In the genomic region with DNA sequence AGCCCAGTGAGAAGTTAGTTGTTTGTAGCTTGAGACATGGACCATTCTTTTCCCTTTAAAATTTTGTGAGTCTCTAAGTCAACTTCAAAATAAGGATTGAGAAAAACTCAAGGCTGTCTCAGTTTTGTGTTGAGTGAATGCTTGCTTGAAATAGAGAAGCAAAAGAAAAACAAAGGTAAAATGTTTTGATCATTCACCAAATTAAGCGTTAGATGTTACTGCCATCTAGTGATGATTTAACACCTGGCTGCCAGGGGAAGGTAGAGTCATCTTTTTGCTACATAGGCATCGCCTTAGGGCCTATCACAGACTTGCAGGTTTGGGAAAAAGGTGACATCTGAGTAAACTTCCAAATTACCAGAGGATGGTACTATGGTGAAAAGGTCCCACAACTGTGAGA, we compare ENCODE assay signal across 11 cellular contexts.
A peak's percentile ranks its signal among the peaks of the same experiment; 100 is the strongest.
DNase-seq lines count a peak whose midpoint lies in the region; ATAC-seq and TF ChIP-seq lines count a peak whose summit lies in the region.
"Had no signal": no experiment of that assay in that cellular context is flagged by ENCODE, and none has a peak within 500 bp of the region (broad histone marks: within the 10 kb centered on the region; RNA-seq: fewer than 3 reads in every experiment).

No MANE protein-coding gene starts in this region.

- POLR2A ChIA-PET in activated CD8-positive, alpha-beta T cell treated with anti-CD3 and anti-CD28 coated beads for 36 hours (lab: Charles Lee): interaction anchor here (0.6 kb wide), 1 partner anchor 26 kb away, joined by 3 read pairs; no protein-coding TSS in a partner anchor
- POLR2A ChIA-PET in activated CD8-positive, alpha-beta T cell treated with anti-CD3 and anti-CD28 coated beads, Interleukin-2, amount 10 ng/mL, durations not matched to agents 7 days and 5 days (lab: Charles Lee): no interaction called here

- no peaks in the 10 kb centered on the region for H3K27me3 ChIP-seq in smooth muscle cell (ENCODE audit: low read depth)
- H3K27me3 ChIP-seq: BLaER1 had no signal

- intact Hi-C loops in activated CD8-positive, alpha-beta T cell treated with anti-CD3 and anti-CD28 coated beads for 36 hours (cut with micrococcal nuclease): no loop called here

- H4K20me1 ChIP-seq in smooth muscle cell (ENCODE audit: low read depth): no peaks in the 10 kb centered on the region
- H4K20me1 ChIP-seq: BLaER1 had no signal

- H3K9me3 Mint-ChIP-seq in activated CD8-positive, alpha-beta T cell treated with anti-CD3 and anti-CD28 coated beads for 36 hours: peaks cover 5% of the 10 kb centered on the region
- no peaks in the 10 kb centered on the region for H3K9me3 Mint-ChIP-seq in activated CD8-positive, alpha-beta T cell treated with anti-CD3 and anti-CD28 coated beads, Interleukin-2, amount 10 ng/mL, durations not matched to agents 7 days and 5 days (ENCODE audit: insufficient read depth)

- H3K36me3 Mint-ChIP-seq in activated CD8-positive, alpha-beta T cell treated with anti-CD3 and anti-CD28 coated beads for 36 hours (ENCODE audit: low read depth): no peaks in the 10 kb centered on the region
- H3K36me3 Mint-ChIP-seq in activated CD8-positive, alpha-beta T cell treated with anti-CD3 and anti-CD28 coated beads, Interleukin-2, amount 10 ng/mL, durations not matched to agents 7 days and 5 days (ENCODE audit: low read depth): no peaks in the 10 kb centered on the region
- H3K36me3 Mint-ChIP-seq: memory B cell had no signal

- H3K4me2 ChIP-seq in smooth muscle cell: no peak overlapping the region
- H3K4me2 ChIP-seq: BLaER1 had no signal

- H3K36me3 ChIP-seq in smooth muscle cell (ENCODE audit: low read depth): no peaks in the 10 kb centered on the region
- H3K36me3 ChIP-seq: BLaER1 had no signal

- no peaks in the 10 kb centered on the region for H3K9me3 ChIP-seq in smooth muscle cell (replicated peaks; ENCODE audit: low read depth)

- H3K27ac ChIP-seq in smooth muscle cell (ENCODE audit: low read depth): no peak overlapping the region
- H3K27ac ChIP-seq: BLaER1 had no signal

- no peak for DNase-seq in activated CD8-positive, alpha-beta T cell treated with anti-CD3 and anti-CD28 coated beads for 36 hours
- no peak for DNase-seq in activated CD8-positive, alpha-beta T cell treated with anti-CD3 and anti-CD28 coated beads, Interleukin-2, amount 10 ng/mL, durations not matched to agents 7 days and 5 days
- peak; percentile 39 for DNase-seq in NCI-H1694 treated with DMSO at 0.1 percent for 48 hours (lab: John Stamatoyannopoulos, UW)
- peak; percentile 8 for DNase-seq in choroid plexus epithelial cell (ENCODE audit: low read depth)
- DNase-seq in smooth muscle cell (lab: John Stamatoyannopoulos, UW; ENCODE audit: unreplicated experiment): no peak
- DNase-seq in NCI-H446 (lab: John Stamatoyannopoulos, UW): no peak
- DNase-seq in effector CD4-positive, alpha-beta T cell: no peak
- no peak for DNase-seq in stimulated activated CD4-positive, alpha-beta T cell treated with anti-CD3 and anti-CD28 coated beads, Interleukin-2, amount 100 ng/mL, for 48 hours
- DNase-seq: stimulated activated CD4-positive, alpha-beta T cell treated with anti-CD3 and anti-CD28 coated beads, Interleukin-12 subunit alpha, Interleukin-12 subunit beta, amount 100 ng/mL, for 4 hours had no signal

- no peaks in the 10 kb centered on the region for H3K4me1 Mint-ChIP-seq in activated CD8-positive, alpha-beta T cell treated with anti-CD3 and anti-CD28 coated beads for 36 hours (ENCODE audit: low read depth)
- no peaks in the 10 kb centered on the region for H3K4me1 Mint-ChIP-seq in activated CD8-positive, alpha-beta T cell treated with anti-CD3 and anti-CD28 coated beads, Interleukin-2, amount 10 ng/mL, durations not matched to agents 7 days and 5 days (ENCODE audit: low read depth)
- H3K4me1 Mint-ChIP-seq: memory B cell had no signal

- peak; percentile 28 for TF ChIP-seq CTCF in activated CD8-positive, alpha-beta T cell treated with anti-CD3 and anti-CD28 coated beads for 36 hours (IDR thresholded peaks at IDR 0.05)
- TF ChIP-seq CTCF in choroid plexus epithelial cell (conservative IDR thresholded peaks at IDR 0.05; ENCODE audit: low read depth, low read length) (peak; percentile 29), smooth muscle cell (IDR thresholded peaks at IDR 0.05; ENCODE audit: borderline replicate concordance, insufficient read depth, poor library complexity, severe bottlenecking) (peak; percentile 16)

- H3F3A ChIP-seq in smooth muscle cell (ENCODE audit: low read depth): no peaks in the 10 kb centered on the region

- H3K4me3 ChIP-seq in choroid plexus epithelial cell (ENCODE audit: low read depth, low read length) (no peak overlapping the region), smooth muscle cell (no peak overlapping the region)
- H3K4me3 ChIP-seq: BLaER1 had no signal

- no peak overlapping the region for H3K27ac Mint-ChIP-seq in activated CD8-positive, alpha-beta T cell treated with anti-CD3 and anti-CD28 coated beads for 36 hours
- H3K27ac Mint-ChIP-seq in activated CD8-positive, alpha-beta T cell treated with anti-CD3 and anti-CD28 coated beads, Interleukin-2, amount 10 ng/mL, durations not matched to agents 7 days and 5 days: no peak overlapping the region
- H3K27ac Mint-ChIP-seq: memory B cell had no signal

- 60% methylated on average over 2 of the region's 2 CpGs for WGBS in smooth muscle cell (ENCODE audit: low lambda C conversion rate)

- no peaks in the 10 kb centered on the region for H3K79me2 ChIP-seq in smooth muscle cell (ENCODE audit: low read depth)

- H3K4me3 Mint-ChIP-seq in activated CD8-positive, alpha-beta T cell treated with anti-CD3 and anti-CD28 coated beads for 36 hours: no peak overlapping the region
- no peak overlapping the region for H3K4me3 Mint-ChIP-seq in activated CD8-positive, alpha-beta T cell treated with anti-CD3 and anti-CD28 coated beads, Interleukin-2, amount 10 ng/mL, durations not matched to agents 7 days and 5 days
- H3K4me3 Mint-ChIP-seq: memory B cell had no signal

- CTCF ChIA-PET in activated CD8-positive, alpha-beta T cell treated with anti-CD3 and anti-CD28 coated beads for 36 hours (lab: Charles Lee): interaction anchor here (1.2 to 1.6 kb wide), 3 partner anchors 17 to 74 kb away, joined by 3 to 4 read pairs (median 3); a partner anchor contains a TSS
- CTCF ChIA-PET in activated CD8-positive, alpha-beta T cell treated with anti-CD3 and anti-CD28 coated beads, Interleukin-2, amount 10 ng/mL, durations not matched to agents 7 days and 5 days (lab: Charles Lee): interaction anchor here (1.0 kb wide), 1 partner anchor 104 kb away, joined by 3 read pairs; no protein-coding TSS in a partner anchor

- H3K27me3 Mint-ChIP-seq in activated CD8-positive, alpha-beta T cell treated with anti-CD3 and anti-CD28 coated beads for 36 hours: peaks cover 1% of the 10 kb centered on the region
- H3K27me3 Mint-ChIP-seq in activated CD8-positive, alpha-beta T cell treated with anti-CD3 and anti-CD28 coated beads, Interleukin-2, amount 10 ng/mL, durations not matched to agents 7 days and 5 days (ENCODE audit: low read depth): peaks cover 2% of the 10 kb centered on the region

- H3K4me1 ChIP-seq in smooth muscle cell (ENCODE audit: low read depth): no peaks in the 10 kb centered on the region
- H3K4me1 ChIP-seq: BLaER1 had no signal

- no peak for ATAC-seq in activated CD8-positive, alpha-beta T cell treated with anti-CD3 and anti-CD28 coated beads for 36 hours
- no peak for ATAC-seq in activated CD8-positive, alpha-beta T cell treated with anti-CD3 and anti-CD28 coated beads, Interleukin-2, amount 10 ng/mL, durations not matched to agents 7 days and 5 days

- no peak overlapping the region for H2AFZ ChIP-seq in smooth muscle cell (ENCODE audit: low read depth)

- no peak overlapping the region for H3K9ac ChIP-seq in smooth muscle cell (ENCODE audit: low read depth)
- H3K9ac ChIP-seq: BLaER1 had no signal

Comparison
In these comparisons a context has a peak if more than half of its experiments do, and no peak if none do; other contexts are left out.
1. DNase-seq: peak in NCI-H1694 treated with DMSO at 0.1 percent for 48 hours (single experiment) and choroid plexus epithelial cell (single experiment); none in activated CD8-positive, alpha-beta T cell treated with anti-CD3 and anti-CD28 coated beads for 36 hours (single experiment), activated CD8-positive, alpha-beta T cell treated with anti-CD3 and anti-CD28 coated beads, Interleukin-2, amount 10 ng/mL, durations not matched to agents 7 days and 5 days (single experiment), smooth muscle cell (single experiment), NCI-H446 (0 of 2), effector CD4-positive, alpha-beta T cell (single experiment) and stimulated activated CD4-positive, alpha-beta T cell treated with anti-CD3 and anti-CD28 coated beads, Interleukin-2, amount 100 ng/mL, for 48 hours (0 of 2).
2. Peak in every context shown above with its lines, with median percentiles within 50 percentile points of each other: CTCF ChIP-seq.